25 cellular contexts compared by ENCODE assay signal in genomic region chr18:31146809-31147208, GRCh38. TPM values are rescaled to one million over a fixed set of nuclear protein-coding genes. Genes with fewer than 3 reads are reported as not detected.
"Had no signal": no experiment of that assay in that cellular context is flagged by ENCODE, and none has a peak within 500 bp of the region (broad histone marks: within the 10 kb centered on the region; RNA-seq: fewer than 3 reads in every experiment).

No MANE protein-coding gene starts in this region.

- H3K36me3 ChIP-seq: WERI-Rb-1 had no signal

- H3K27ac Mint-ChIP-seq: activated CD4-positive, alpha-beta memory T cell treated with anti-CD3 and anti-CD28 coated beads, Interleukin-2, amount 10 ng/mL, durations not matched to agents 7 days and 5 days; activated CD4-positive, alpha-beta T cell treated with anti-CD3 and anti-CD28 coated beads for 36 hours; activated naive CD4-positive, alpha-beta T cell treated with anti-CD3 and anti-CD28 coated beads for 36 hours; activated naive CD8-positive, alpha-beta T cell treated with anti-CD3 and anti-CD28 coated beads for 36 hours; activated T-helper 17 cell treated with anti-CD3 and anti-CD28 coated beads, Interleukin-2, amount 50 U/mL, for 72 hours; T-cell had no signal

- H3K4me1 Mint-ChIP-seq: activated CD4-positive, alpha-beta memory T cell treated with anti-CD3 and anti-CD28 coated beads, Interleukin-2, amount 10 ng/mL, durations not matched to agents 7 days and 5 days; activated CD4-positive, alpha-beta T cell treated with anti-CD3 and anti-CD28 coated beads for 36 hours; activated naive CD8-positive, alpha-beta T cell treated with anti-CD3 and anti-CD28 coated beads for 36 hours; activated T-helper 17 cell treated with anti-CD3 and anti-CD28 coated beads, Interleukin-2, amount 50 U/mL, for 72 hours; central memory CD8-positive, alpha-beta T cell; T-cell had no signal

- H3K4me3 Mint-ChIP-seq: activated CD4-positive, alpha-beta memory T cell treated with anti-CD3 and anti-CD28 coated beads, Interleukin-2, amount 10 ng/mL, durations not matched to agents 7 days and 5 days; activated CD4-positive, alpha-beta T cell treated with anti-CD3 and anti-CD28 coated beads for 36 hours; activated naive CD4-positive, alpha-beta T cell treated with anti-CD3 and anti-CD28 coated beads for 36 hours; activated naive CD8-positive, alpha-beta T cell treated with anti-CD3 and anti-CD28 coated beads for 36 hours; activated T-helper 17 cell treated with anti-CD3 and anti-CD28 coated beads, Interleukin-2, amount 50 U/mL, for 72 hours; central memory CD8-positive, alpha-beta T cell; T-cell had no signal

- H3K4me3 ChIP-seq: PC-9 had no signal

- H3K27ac ChIP-seq: PC-9, SK-N-MC, WERI-Rb-1 had no signal

- H3K27me3 Mint-ChIP-seq: activated CD4-positive, alpha-beta memory T cell treated with anti-CD3 and anti-CD28 coated beads, Interleukin-2, amount 10 ng/mL, durations not matched to agents 7 days and 5 days; activated CD4-positive, alpha-beta T cell treated with anti-CD3 and anti-CD28 coated beads for 36 hours; activated naive CD8-positive, alpha-beta T cell treated with anti-CD3 and anti-CD28 coated beads for 36 hours; activated T-helper 17 cell treated with anti-CD3 and anti-CD28 coated beads, Interleukin-2, amount 50 U/mL, for 72 hours; central memory CD8-positive, alpha-beta T cell; T-cell had no signal

- ATAC-seq: activated CD4-positive, alpha-beta T cell treated with anti-CD3 and anti-CD28 coated beads for 36 hours; activated T-helper 17 cell treated with anti-CD3 and anti-CD28 coated beads, Interleukin-2, amount 50 U/mL, for 72 hours; Right ventricle myocardium inferior; T-cell had no signal

- DNase-seq: activated CD4-positive, alpha-beta memory T cell treated with anti-CD3 and anti-CD28 coated beads, Interleukin-2, amount 10 ng/mL, durations not matched to agents 7 days and 5 days; activated CD4-positive, alpha-beta T cell treated with anti-CD3 and anti-CD28 coated beads for 36 hours; activated CD4-positive, alpha-beta T cell treated with anti-CD3 and anti-CD28 coated beads, Interleukin-2, amount 50 U/mL, for 1 hour; activated gamma-delta T cell; activated naive CD4-positive, alpha-beta T cell treated with anti-CD3 and anti-CD28 coated beads for 36 hours; activated naive CD8-positive, alpha-beta T cell treated with anti-CD3 and anti-CD28 coated beads for 36 hours; activated T-cell treated with anti-CD3 and anti-CD28 coated beads for 4 hours; activated T-cell treated with anti-CD3 and anti-CD28 coated beads, Interleukin-2, amount 50 U/mL, for 48 hours; anterior cingulate cortex; MM.1S; NCI-H1092 treated with DMSO at 0.1 percent for 48 hours; NCI-H1417 treated with DMSO at 0.1 percent for 48 hours; NCI-H1694 treated with DMSO at 0.1 percent for 48 hours; NCI-H2029 treated with DMSO at 0.1 percent for 48 hours; NCI-H510A treated with DMSO at 0.1 percent for 48 hours; PC-9; T-cell; T-helper 2 cell; T1000; WERI-Rb-1 had no signal

RNA-seq across cellular contexts. Expression of gene DSC1, which starts 15.8 kb away (rescaled TPM):
- total RNA-seq: activated CD4-positive, alpha-beta memory T cell treated with anti-CD3 and anti-CD28 coated beads, Interleukin-2, amount 10 ng/mL, durations not matched to agents 7 days and 5 days; activated T-helper 17 cell treated with anti-CD3 and anti-CD28 coated beads, Interleukin-2, amount 50 U/mL, for 72 hours had no signal

RNA-seq across cellular contexts. Expression of gene DSC2, which starts 44.6 kb away (rescaled TPM):
- total RNA-seq: activated CD4-positive, alpha-beta memory T cell treated with anti-CD3 and anti-CD28 coated beads, Interleukin-2, amount 10 ng/mL, durations not matched to agents 7 days and 5 days; activated CD8-positive, alpha-beta memory T cell treated with anti-CD3 and anti-CD28 coated beads for 36 hours; activated T-helper 17 cell treated with anti-CD3 and anti-CD28 coated beads, Interleukin-2, amount 50 U/mL, for 72 hours had no signal
